Comparison of ENCODE assay signal across 8 cellular contexts in genomic region chr20:13546497-13547131, GRCh38.
A peak's percentile ranks its signal among the peaks of the same experiment; 100 is the strongest.
DNase-seq lines count a peak whose midpoint lies in the region; ATAC-seq and TF ChIP-seq lines count a peak whose summit lies in the region.

No MANE protein-coding gene starts in this region.

- H3K4me3 Mint-ChIP-seq in activated T-helper 1 cell treated with anti-CD3 and anti-CD28 coated beads, Interleukin-12 subunit alpha, Interleukin-12 subunit beta, Interleukin-2, Interleukin-4 antibody, amounts not matched to agents 30 ng/mL and 10 ng/mL and 1 ng/mL, durations not matched to agents 14 hours and 24 hours and 36 hours = no peak overlapping the region

- H3K9me3 ChIP-seq in Peyer's patch (no peaks in the 10 kb centered on the region), ovary (no peaks in the 10 kb centered on the region), upper lobe of left lung (no peaks in the 10 kb centered on the region)

- TF ChIP-seq POLR2A in Peyer's patch (IDR thresholded peaks at IDR 0.05) (no peak), ovary (IDR thresholded peaks at IDR 0.05) (no peak), upper lobe of left lung (IDR thresholded peaks at IDR 0.05) (no peak)

- WGBS in ovary, 3 donors = 15 to 33% (median 20%) methylated on average over 2 of the region's 2 CpGs
- WGBS in upper lobe of left lung, 2 donors = 5 to 10% methylated on average over 2 of the region's 2 CpGs

- no peaks in the 10 kb centered on the region for H3K27me3 Mint-ChIP-seq in activated T-helper 1 cell treated with anti-CD3 and anti-CD28 coated beads, Interleukin-12 subunit alpha, Interleukin-12 subunit beta, Interleukin-2, Interleukin-4 antibody, amounts not matched to agents 30 ng/mL and 10 ng/mL and 1 ng/mL, durations not matched to agents 14 hours and 24 hours and 36 hours (ENCODE audit: insufficient read depth)

- H3K9me3 Mint-ChIP-seq in activated T-helper 1 cell treated with anti-CD3 and anti-CD28 coated beads, Interleukin-12 subunit alpha, Interleukin-12 subunit beta, Interleukin-2, Interleukin-4 antibody, amounts not matched to agents 30 ng/mL and 10 ng/mL and 1 ng/mL, durations not matched to agents 14 hours and 24 hours and 36 hours = no peaks in the 10 kb centered on the region

- H3K27ac Mint-ChIP-seq in activated T-helper 1 cell treated with anti-CD3 and anti-CD28 coated beads, Interleukin-12 subunit alpha, Interleukin-12 subunit beta, Interleukin-2, Interleukin-4 antibody, amounts not matched to agents 30 ng/mL and 10 ng/mL and 1 ng/mL, durations not matched to agents 14 hours and 24 hours and 36 hours = no peak overlapping the region

- DNase-seq in CMK (ENCODE audit: low read depth) = peak; percentile 53
- peak in 66 of 76 experiments; percentile 1 to 80 (median 37) for DNase-seq in HUDEP-2 (lab: John Stamatoyannopoulos, UW; ENCODE audit: unreplicated experiment in 76 of 76)
- peak; percentile 70 to 90 (median 80) for DNase-seq in Peyer's patch
- DNase-seq in activated T-helper 1 cell treated with anti-CD3 and anti-CD28 coated beads, Interleukin-12 subunit alpha, Interleukin-12 subunit beta, Interleukin-2, Interleukin-4 antibody, amounts not matched to agents 30 ng/mL and 10 ng/mL and 1 ng/mL, durations not matched to agents 14 hours and 24 hours and 36 hours (ENCODE audit: low spot score) = peak; percentile 40
- DNase-seq in foreskin keratinocyte = peak in 1 of 2 donors; percentile 57
- peak; percentile 40 to 74 (median 64) for DNase-seq in ovary
- DNase-seq in upper lobe of left lung = peak in 1 of 2 donors; percentile 72

- intact Hi-C loops in activated T-helper 1 cell treated with anti-CD3 and anti-CD28 coated beads, Interleukin-12 subunit alpha, Interleukin-12 subunit beta, Interleukin-2, Interleukin-4 antibody, amounts not matched to agents 30 ng/mL and 10 ng/mL and 1 ng/mL, durations not matched to agents 14 hours and 24 hours and 36 hours (cut with micrococcal nuclease) = loop anchor here (1.0 to 5.0 kb wide), 6 partner anchors 87 to 576 kb away; no protein-coding TSS in a partner anchor
- intact Hi-C loops in ovary (cut with DNase I) = no loop called here

- no peak overlapping the region for H3K27ac ChIP-seq in Peyer's patch
- H3K27ac ChIP-seq in foreskin keratinocyte = no peak overlapping the region
- no peak overlapping the region for H3K27ac ChIP-seq in ovary
- no peak overlapping the region for H3K27ac ChIP-seq in upper lobe of left lung

- ATAC-seq in GM19351 (IDR thresholded peaks at IDR 0.05; ENCODE audit: unreplicated experiment) = peak; percentile 94
- peak; percentile 82 for ATAC-seq in foreskin keratinocyte
- peak in 1 of 2 donors; percentile 76 for ATAC-seq in upper lobe of left lung (ENCODE audit: low FRiP score in 2 of 2)

- TF ChIP-seq CTCF in Peyer's patch (IDR thresholded peaks at IDR 0.05) (peak; percentile 22 to 79 (median 76)), foreskin keratinocyte (conservative IDR thresholded peaks at IDR 0.05) (peak; percentile 89), ovary (IDR thresholded peaks at IDR 0.05) (peak; percentile 26 to 43 (median 26)), upper lobe of left lung (IDR thresholded peaks at IDR 0.05) (peak; percentile 51 to 77 (median 65))

- H3K4me1 Mint-ChIP-seq in activated T-helper 1 cell treated with anti-CD3 and anti-CD28 coated beads, Interleukin-12 subunit alpha, Interleukin-12 subunit beta, Interleukin-2, Interleukin-4 antibody, amounts not matched to agents 30 ng/mL and 10 ng/mL and 1 ng/mL, durations not matched to agents 14 hours and 24 hours and 36 hours (ENCODE audit: low read depth) = no peaks in the 10 kb centered on the region

- H3K36me3 Mint-ChIP-seq in activated T-helper 1 cell treated with anti-CD3 and anti-CD28 coated beads, Interleukin-12 subunit alpha, Interleukin-12 subunit beta, Interleukin-2, Interleukin-4 antibody, amounts not matched to agents 30 ng/mL and 10 ng/mL and 1 ng/mL, durations not matched to agents 14 hours and 24 hours and 36 hours (ENCODE audit: low read depth) = no peaks in the 10 kb centered on the region

- H3K4me3 ChIP-seq in Peyer's patch = no peak overlapping the region
- no peak overlapping the region for H3K4me3 ChIP-seq in ovary
- no peak overlapping the region for H3K4me3 ChIP-seq in upper lobe of left lung

- H3K36me3 ChIP-seq in Peyer's patch (no peaks in the 10 kb centered on the region), ovary (no peaks in the 10 kb centered on the region), upper lobe of left lung (no peaks in the 10 kb centered on the region)

- TF ChIP-seq EP300 in ovary (IDR thresholded peaks at IDR 0.05) = no peak
- TF ChIP-seq EP300 in upper lobe of left lung (IDR thresholded peaks at IDR 0.05) = no peak

- H3K4me1 ChIP-seq in Peyer's patch = peaks cover 0 to 6% (median 0%) of the 10 kb centered on the region in 4 donors
- peaks cover 3% of the 10 kb centered on the region for H3K4me1 ChIP-seq in foreskin keratinocyte
- no peaks in the 10 kb centered on the region for H3K4me1 ChIP-seq in ovary (ENCODE audit: insufficient read depth)
- peaks cover 0 to 6% (median 5%) of the 10 kb centered on the region in 4 donors for H3K4me1 ChIP-seq in upper lobe of left lung

- no peaks in the 10 kb centered on the region for H3K27me3 ChIP-seq in Peyer's patch
- H3K27me3 ChIP-seq in foreskin keratinocyte = no peaks in the 10 kb centered on the region
- no peaks in the 10 kb centered on the region for H3K27me3 ChIP-seq in ovary
- H3K27me3 ChIP-seq in upper lobe of left lung = no peaks in the 10 kb centered on the region

Comparison
In these comparisons a context has a peak if more than half of its experiments do, and no peak if none do; other contexts are left out.
1. CTCF ChIP-seq: peak in every context shown above with its lines; median percentile 89 in foreskin keratinocyte; 76 in Peyer's patch; 65 in upper lobe of left lung; 26 in ovary.